ENCODE assay signal across 17 cellular contexts in the genomic region with DNA sequence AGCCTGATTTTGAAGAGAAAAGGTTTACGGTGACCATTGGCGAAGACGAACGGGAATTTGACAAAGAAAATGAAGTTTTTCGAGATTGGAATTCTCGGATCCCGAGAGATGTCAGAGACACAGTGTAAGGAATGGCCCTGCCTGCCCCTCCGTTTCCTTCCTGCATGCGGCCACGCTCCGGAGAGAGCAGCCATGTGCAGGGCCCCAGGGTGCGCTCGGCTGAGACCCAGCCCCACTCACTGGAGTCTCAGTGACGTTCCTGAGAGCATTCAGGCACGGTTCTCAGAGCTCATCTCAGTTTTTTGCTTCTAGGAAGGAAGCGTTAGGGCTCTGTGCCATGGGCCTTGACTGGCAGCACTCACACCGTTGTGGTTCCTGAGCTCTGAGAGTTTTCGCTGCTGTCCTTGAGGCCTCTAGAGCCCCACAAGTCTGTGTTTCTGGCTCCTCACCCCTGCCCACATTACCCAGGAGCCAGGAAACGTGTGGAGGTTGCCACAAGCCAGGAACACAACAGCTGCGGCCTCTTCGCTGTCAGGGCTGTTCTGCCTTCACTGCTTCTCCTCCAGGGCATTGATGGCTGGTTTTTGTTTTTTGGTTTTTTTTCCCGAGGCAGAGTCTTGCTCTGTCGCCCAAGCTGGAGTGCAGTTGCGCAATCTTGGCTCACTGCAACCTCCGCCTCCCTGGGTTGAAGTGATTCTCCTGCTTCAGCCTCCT. TPM values are rescaled to one million over a fixed set of nuclear protein-coding genes. Genes with fewer than 3 reads are reported as not detected.
DNase-seq lines count a peak whose midpoint lies in the region; ATAC-seq and TF ChIP-seq lines count a peak whose summit lies in the region.
"Had no signal": no experiment of that assay in that cellular context is flagged by ENCODE, and none has a peak within 500 bp of the region (broad histone marks: within the 10 kb centered on the region; RNA-seq: fewer than 3 reads in every experiment).

No MANE protein-coding gene starts in this region.

- peaks cover 72% of the 10 kb centered on the region for H3K36me3 Mint-ChIP-seq in dendritic cell treated with granulocyte-macrophage colony-stimulating factor and Interleukin-4, amounts not matched to agents 40 ng/mL and 50 ng/mL, for 4 days (ENCODE audit: low read depth)

- H3K4me2 ChIP-seq in GM23248 (ENCODE audit: unreplicated experiment), result no peak overlapping the region

- peak overlapping the region; percentile 86 for H3K27ac Mint-ChIP-seq in dendritic cell treated with granulocyte-macrophage colony-stimulating factor and Interleukin-4, amounts not matched to agents 40 ng/mL and 50 ng/mL, for 4 days
- H3K27ac Mint-ChIP-seq: activated T-cell treated with anti-CD3 and anti-CD28 coated beads, Interleukin-2, amount 50 U/mL, for 72 hours had no signal

- intact Hi-C loops in dendritic cell treated with granulocyte-macrophage colony-stimulating factor and Interleukin-4, amounts not matched to agents 40 ng/mL and 50 ng/mL, for 4 days (cut with micrococcal nuclease), result loop anchor here (10.0 kb wide), 1 partner anchor 105 kb away; a partner anchor contains a TSS
- intact Hi-C loops in lower lobe of right lung (cut with DNase I), result no loop called here

- no peaks in the 10 kb centered on the region for H3K9me3 Mint-ChIP-seq in dendritic cell treated with granulocyte-macrophage colony-stimulating factor and Interleukin-4, amounts not matched to agents 40 ng/mL and 50 ng/mL, for 4 days
- H3K9me3 Mint-ChIP-seq: activated T-cell treated with anti-CD3 and anti-CD28 coated beads, Interleukin-2, amount 50 U/mL, for 72 hours had no signal

- H4K20me1 ChIP-seq in GM23248 (ENCODE audit: insufficient read depth), result no peaks in the 10 kb centered on the region

- ATAC-seq in lower lobe of right lung (peak in 1 of 2 donors; percentile 38), HG03432 (IDR thresholded peaks at IDR 0.05; ENCODE audit: unreplicated experiment) (no peak), HG02588 (IDR thresholded peaks at IDR 0.05; ENCODE audit: unreplicated experiment) (no peak), HG02623 (IDR thresholded peaks at IDR 0.05; ENCODE audit: unreplicated experiment) (no peak)
- ATAC-seq: activated T-cell treated with anti-CD3 and anti-CD28 coated beads, Interleukin-2, amount 50 U/mL, for 72 hours; GM12878 had no signal

- DNase-seq in Jurkat, Clone E6-1 (ENCODE audit: low read depth, low spot score), result peak; percentile 87
- DNase-seq in lower lobe of right lung, result peak; percentile 77
- DNase-seq in suprapubic skin (ENCODE audit: low spot score in 2 of 2), result no peak
- no peak for DNase-seq in GM23248
- DNase-seq: activated CD4-positive, alpha-beta T cell treated with anti-CD3 and anti-CD28 coated beads, Interleukin-2, amount 50 U/mL, for 48 hours; activated T-cell treated with anti-CD3 and anti-CD28 coated beads, Interleukin-2, amount 50 U/mL, for 72 hours; mesendoderm; NCI-H1092; NCI-H2171 treated with DMSO at 0.1 percent for 48 hours; T1000 had no signal

- in situ Hi-C loops in GM23248 (cut with MboI), result no loop called here

- H3K27ac ChIP-seq in lower lobe of right lung (peak overlapping the region; percentile 78), suprapubic skin (peak overlapping the region; percentile 20), GM23248 (no peak overlapping the region)

- H3K9me3 ChIP-seq in lower lobe of right lung (no peaks in the 10 kb centered on the region), suprapubic skin (no peaks in the 10 kb centered on the region), GM23248 (ENCODE audit: low read depth) (no peaks in the 10 kb centered on the region)

- no peak overlapping the region for H3K9ac ChIP-seq in GM23248

- no peaks in the 10 kb centered on the region for H3K27me3 Mint-ChIP-seq in dendritic cell treated with granulocyte-macrophage colony-stimulating factor and Interleukin-4, amounts not matched to agents 40 ng/mL and 50 ng/mL, for 4 days

- H3K4me1 ChIP-seq in lower lobe of right lung (peaks cover 40% of the 10 kb centered on the region), suprapubic skin (peaks cover 20% of the 10 kb centered on the region), GM23248 (ENCODE audit: insufficient read depth) (no peaks in the 10 kb centered on the region)

- WGBS in suprapubic skin, result 73% methylated on average over 25 of the region's 25 CpGs
- WGBS in GM23248 (ENCODE audit: low coverage in 1 of 2, low lambda C conversion rate in 2 of 2, missing lambda C conversion rate in 2 of 2), 2 experiments, result 83 to 86% methylated on average over 25 of the region's 25 CpGs

- TF ChIP-seq CTCF in lower lobe of right lung (IDR thresholded peaks at IDR 0.05) (no peak), suprapubic skin (IDR thresholded peaks at IDR 0.05) (no peak)

- H3F3A ChIP-seq in GM23248 (ENCODE audit: insufficient read depth), result no peaks in the 10 kb centered on the region

- H3K79me2 ChIP-seq in GM23248 (ENCODE audit: insufficient read depth), result peaks cover 27% of the 10 kb centered on the region

- no peak for TF ChIP-seq EP300 in suprapubic skin (IDR thresholded peaks at IDR 0.05)

- H3K27me3 ChIP-seq in lower lobe of right lung (ENCODE audit: low read depth) (no peaks in the 10 kb centered on the region), suprapubic skin (no peaks in the 10 kb centered on the region), GM23248 (replicated peaks; ENCODE audit: insufficient read depth) (no peaks in the 10 kb centered on the region)

- H3K9me2 ChIP-seq in GM23248 (ENCODE audit: insufficient read depth), result no peaks in the 10 kb centered on the region

- no peak overlapping the region for H2AFZ ChIP-seq in GM23248

- peak overlapping the region; percentile 17 for H3K4me3 Mint-ChIP-seq in dendritic cell treated with granulocyte-macrophage colony-stimulating factor and Interleukin-4, amounts not matched to agents 40 ng/mL and 50 ng/mL, for 4 days
- H3K4me3 Mint-ChIP-seq: activated T-cell treated with anti-CD3 and anti-CD28 coated beads, Interleukin-2, amount 50 U/mL, for 72 hours had no signal

- H3K36me3 ChIP-seq in lower lobe of right lung, result peaks cover 62% of the 10 kb centered on the region
- peaks cover 46% of the 10 kb centered on the region for H3K36me3 ChIP-seq in suprapubic skin
- H3K36me3 ChIP-seq in GM23248 (ENCODE audit: low read depth), result peaks cover 9% of the 10 kb centered on the region; the same call in 1 of the 2 replicates

- no peak for TF ChIP-seq POLR2A in suprapubic skin (IDR thresholded peaks at IDR 0.05)

- H3K4me3 ChIP-seq in Jurkat, Clone E6-1 (ENCODE audit: low read length), result no peak overlapping the region
- H3K4me3 ChIP-seq in lower lobe of right lung, result no peak overlapping the region
- H3K4me3 ChIP-seq in suprapubic skin, result no peak overlapping the region
- H3K4me3 ChIP-seq in GM23248, result no peak overlapping the region
- H3K4me3 ChIP-seq: GM12878 had no signal

- peaks cover 40% of the 10 kb centered on the region for H3K4me1 Mint-ChIP-seq in dendritic cell treated with granulocyte-macrophage colony-stimulating factor and Interleukin-4, amounts not matched to agents 40 ng/mL and 50 ng/mL, for 4 days (ENCODE audit: low read depth)

RNA-seq across cellular contexts. Expression of a gene that starts 29.8 kb away (rescaled TPM):
- 52.1 TPM for polyA plus RNA-seq in Jurkat, Clone E6-1 (2012; ENCODE audit: insufficient read depth, insufficient read length)
- total RNA-seq in lower lobe of right lung, result 49.2 TPM
- total RNA-seq in suprapubic skin, result 10 to 100 TPM; 15.7 to 20.8 (median 20.3) TPM
- total RNA-seq in GM23248 (2014; rRNA removed; shearing (Covaris generic)), result 8.9 and 9.7 TPM in 2 replicates
- 23.1 and 24.9 TPM in 2 replicates for polyA plus RNA-seq in GM23248 (2016; fragmentation: Nextera tagmentation; extraction: Ambion mirVana)

RNA-seq across cellular contexts. Expression of a gene that starts 38.4 kb away (rescaled TPM):
- polyA plus RNA-seq in Jurkat, Clone E6-1 (2012; ENCODE audit: insufficient read depth, insufficient read length), result not detected
- total RNA-seq in lower lobe of right lung (not detected), suprapubic skin (not detected)
- total RNA-seq in GM23248 (2014; rRNA removed; shearing (Covaris generic)), result not detected in 2 replicates
- polyA plus RNA-seq in GM23248 (2016; fragmentation: Nextera tagmentation; extraction: Ambion mirVana), result not detected in 2 replicates
- total RNA-seq: dermis microvascular lymphatic vessel endothelial cell, GM12878, HT1080 had no signal
- polyA plus RNA-seq: GM12878 had no signal

RNA-seq across cellular contexts. Expression of a gene that starts 50.9 kb away (rescaled TPM):
- polyA plus RNA-seq in Jurkat, Clone E6-1 (2012; ENCODE audit: insufficient read depth, insufficient read length), result 176 TPM
- total RNA-seq in lower lobe of right lung (371 TPM), suprapubic skin (10 to 100 TPM; 22.4 to 39.1 (median 29.7) TPM)
- total RNA-seq in GM23248 (2014; rRNA removed; shearing (Covaris generic)), result 332 and 338 TPM in 2 replicates
- polyA plus RNA-seq in GM23248 (2016; fragmentation: Nextera tagmentation; extraction: Ambion mirVana), result 270 and 283 TPM in 2 replicates

Comparison
In these comparisons a context has a peak if more than half of its experiments do, and no peak if none do; other contexts are left out.
1. DNase-seq: peak in Jurkat, Clone E6-1 (single experiment) and lower lobe of right lung (single experiment); none in suprapubic skin (0 of 2) and GM23248 (single experiment).